In genomic region chr12:93784339-93785086, GRCh38 we compare ENCODE assay signal across 8 cellular contexts.
DNase-seq lines count a peak whose midpoint lies in the region; ATAC-seq, FAIRE-seq and TF ChIP-seq lines count a peak whose summit lies in the region.

No MANE protein-coding gene starts in this region.

- TF ChIP-seq CTCF in WERI-Rb-1 (IDR thresholded peaks at IDR 0.05; ENCODE audit: low read depth, low read length): no peak
- TF ChIP-seq CTCF in endothelial cell of umbilical vein (IDR thresholded peaks at IDR 0.05; ENCODE audit: extremely low read depth in 1 of 2, insufficient read depth in 1 of 2, low read depth in 1 of 2, low read length in 2 of 2): no peak
- no peak for TF ChIP-seq CTCF in nephron (IDR thresholded peaks at IDR 0.05; ENCODE audit: unreplicated experiment in 3 of 3)

- no peaks in the 10 kb centered on the region for H3K79me2 ChIP-seq in endothelial cell of umbilical vein (ENCODE audit: control insufficient read depth, insufficient read depth, low read length)

- no peak overlapping the region for H3K4me3 ChIP-seq in WERI-Rb-1 (ENCODE audit: low read depth, low read length)
- no peak overlapping the region for H3K4me3 ChIP-seq in endothelial cell of umbilical vein (replicated peaks in 1 of 3; ENCODE audit: insufficient read depth in 1 of 3, low read depth in 1 of 3, low read length in 3 of 3)

- H3K27me3 ChIP-seq in WERI-Rb-1 (ENCODE audit: insufficient read depth, low read depth, severe bottlenecking): no peaks in the 10 kb centered on the region
- no peaks in the 10 kb centered on the region for H3K27me3 ChIP-seq in endothelial cell of umbilical vein (ENCODE audit: control insufficient read depth in 2 of 2, insufficient read depth in 2 of 2, low read length in 2 of 2)

- POLR2A ChIA-PET in endothelial cell of umbilical vein (lab: Charles Lee): interaction anchor here (0.5 kb wide), 1 partner anchor 22 kb away, joined by 4 read pairs; no protein-coding TSS in a partner anchor

- intact Hi-C loops in endothelial cell of umbilical vein (cut with micrococcal nuclease): loop anchor here (1.0 to 2.0 kb wide), 3 partner anchors 7 to 214 kb away; partner anchors contain the start of gene CRADD

- dilution Hi-C loops in endothelial cell of umbilical vein (cut with MboI; ENCODE audit: extremely low pct_ligation_motif_present, low sequenced_read_pairs): no loop called here

- H3K9me3 ChIP-seq in WERI-Rb-1 (ENCODE audit: severe bottlenecking): no peaks in the 10 kb centered on the region
- no peaks in the 10 kb centered on the region for H3K9me3 ChIP-seq in endothelial cell of umbilical vein (replicated peaks; ENCODE audit: control insufficient read depth, insufficient read depth, low read length)

- no peaks in the 10 kb centered on the region for H3K9me1 ChIP-seq in endothelial cell of umbilical vein (replicated peaks; ENCODE audit: control insufficient read depth, extremely low read depth, insufficient read depth, low read length)

- H3K27ac ChIP-seq in WERI-Rb-1 (no peak overlapping the region), endothelial cell of umbilical vein (ENCODE audit: insufficient read depth, low read depth, low read length) (peak overlapping the region; percentile 99)

- H3K36me3 ChIP-seq in WERI-Rb-1 (no peaks in the 10 kb centered on the region), endothelial cell of umbilical vein (ENCODE audit: control insufficient read depth in 2 of 2, extremely low read depth in 1 of 2, insufficient read depth in 2 of 2, low read length in 2 of 2) (no peaks in the 10 kb centered on the region)

- H3K4me2 ChIP-seq in endothelial cell of umbilical vein (ENCODE audit: insufficient read depth, low read length): peak overlapping the region; percentile 68

- no peaks in the 10 kb centered on the region for H3K9me3 Mint-ChIP-seq in nephron

- ATAC-seq in HG03196 (IDR thresholded peaks at IDR 0.05; ENCODE audit: unreplicated experiment): no peak

- DNase-seq in activated CD8-positive, alpha-beta memory T cell treated with anti-CD3 and anti-CD28 coated beads for 24 hours: peak; percentile 61
- no peak for DNase-seq in activated CD8-positive, alpha-beta memory T cell treated with anti-CD3 and anti-CD28 coated beads, Interleukin-2, amount 50 U/mL, for 48 hours
- DNase-seq in WERI-Rb-1 (peak; percentile 59), endothelial cell of umbilical vein (ENCODE audit: low read depth, low spot score) (peak; percentile 87), iPS-NIHi11 (ENCODE audit: low spot score) (no peak), NCI-H2029 treated with DMSO at 0.1 percent for 48 hours (lab: John Stamatoyannopoulos, UW) (no peak)

- H3K27me3 Mint-ChIP-seq in nephron (ENCODE audit: low read depth): peaks cover 4% of the 10 kb centered on the region

- peak; percentile 43 for FAIRE-seq in endothelial cell of umbilical vein (lab: Jason Lieb, UNC)

- no peak for TF ChIP-seq POLR2A in endothelial cell of umbilical vein (IDR thresholded peaks at IDR 0.05; ENCODE audit: low read depth, low read length)

- no peaks in the 10 kb centered on the region for H3K36me3 Mint-ChIP-seq in nephron (ENCODE audit: low read depth)

- H3K4me1 ChIP-seq in endothelial cell of umbilical vein (ENCODE audit: control insufficient read depth, extremely low read depth, insufficient read depth, low read length): peaks cover 48% of the 10 kb centered on the region

- peak overlapping the region; percentile 47 for H2AFZ ChIP-seq in endothelial cell of umbilical vein (ENCODE audit: low read depth, low read length)

- CTCF ChIA-PET in endothelial cell of umbilical vein (lab: Charles Lee): interaction anchor here (0.7 to 3.7 kb wide), 8 partner anchors 17 to 316 kb away, joined by 3 to 34 read pairs (median 4); no protein-coding TSS in a partner anchor

- H3K4me1 Mint-ChIP-seq in nephron: peaks cover 45% of the 10 kb centered on the region

- H4K20me1 ChIP-seq in endothelial cell of umbilical vein (replicated peaks; ENCODE audit: control insufficient read depth, extremely low read depth, insufficient read depth, low read length): no peaks in the 10 kb centered on the region

- peak overlapping the region; percentile 21 to 41 (median 38) for H3K27ac Mint-ChIP-seq in nephron

- BruUV-seq in endothelial cell of umbilical vein (replicated peaks; lab: Mats Ljungman, UMichigan): TSS peak; percentile 80

- peak overlapping the region; percentile 94 for H3K9ac ChIP-seq in endothelial cell of umbilical vein (replicated peaks; ENCODE audit: extremely low read depth, insufficient read depth, low read length)

- H3K4me3 Mint-ChIP-seq in nephron: no peak overlapping the region

TF ChIP-seq in endothelial cell of umbilical vein, 7 proteins besides CTCF, POLR2A, EP300 and RAD21:
- TF ChIP-seq, protein P1, sequence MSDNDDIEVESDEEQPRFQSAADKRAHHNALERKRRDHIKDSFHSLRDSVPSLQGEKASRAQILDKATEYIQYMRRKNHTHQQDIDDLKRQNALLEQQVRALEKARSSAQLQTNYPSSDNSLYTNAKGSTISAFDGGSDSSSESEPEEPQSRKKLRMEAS (IDR thresholded peaks at IDR 0.05; ENCODE audit: insufficient read depth, insufficient read length): peak; percentile 88
- TF ChIP-seq FOS (IDR thresholded peaks at IDR 0.05; ENCODE audit: borderline replicate concordance, insufficient read depth, low read length) (no peak), GATA2 (IDR thresholded peaks at IDR 0.05; ENCODE audit: insufficient read depth, insufficient read length, low read depth, low read length) (peak; percentile 94), JUN (IDR thresholded peaks at IDR 0.05; ENCODE audit: borderline replicate concordance, insufficient read depth, insufficient read length, low read depth) (no peak), EZH2 (IDR thresholded peaks at IDR 0.05; ENCODE audit: borderline replicate concordance, low read depth, low read length, severe bottlenecking) (no peak), MYC (IDR thresholded peaks at IDR 0.05; ENCODE audit: low read depth, low read length) (peak; percentile 4), POLR2AphosphoS5 (IDR thresholded peaks at IDR 0.05; ENCODE audit: insufficient read depth, low read depth, low read length) (peak; percentile 43)

Comparison
In these comparisons a context has a peak if more than half of its experiments do, and no peak if none do; other contexts are left out.
1. DNase-seq: peak in activated CD8-positive, alpha-beta memory T cell treated with anti-CD3 and anti-CD28 coated beads for 24 hours (single experiment), WERI-Rb-1 (single experiment) and endothelial cell of umbilical vein (single experiment); none in activated CD8-positive, alpha-beta memory T cell treated with anti-CD3 and anti-CD28 coated beads, Interleukin-2, amount 50 U/mL, for 48 hours (single experiment), iPS-NIHi11 (single experiment) and NCI-H2029 treated with DMSO at 0.1 percent for 48 hours (single experiment).